Comparison of ENCODE assay signal across 22 cellular contexts in genomic region chr5:124007675-124008398, GRCh38.
DNase-seq lines count a peak whose midpoint lies in the region; ATAC-seq and TF ChIP-seq lines count a peak whose summit lies in the region.
"Had no signal": no experiment of that assay in that cellular context is flagged by ENCODE, and none has a peak within 500 bp of the region (broad histone marks: within the 10 kb centered on the region; RNA-seq: fewer than 3 reads in every experiment).

No MANE protein-coding gene starts in this region.

- peaks cover 6% of the 10 kb centered on the region for H3K27me3 Mint-ChIP-seq in neural progenitor cell (ENCODE audit: insufficient read depth, low read depth)
- H3K27me3 Mint-ChIP-seq: activated naive CD4-positive, alpha-beta T cell treated with anti-CD3 and anti-CD28 coated beads, Interleukin-2, amount 10 ng/mL, durations not matched to agents 7 days and 5 days; naive thymus-derived CD8-positive, alpha-beta T cell; progenitor cell of endocrine pancreas; T-helper 17 cell had no signal

- H3K9ac ChIP-seq in neural progenitor cell: no peak overlapping the region

- peaks cover 5% of the 10 kb centered on the region for H3K36me3 ChIP-seq in neural progenitor cell
- no peaks in the 10 kb centered on the region for H3K36me3 ChIP-seq in HAP-1 (replicated peaks)
- H3K36me3 ChIP-seq: spleen had no signal

- no peaks in the 10 kb centered on the region for H4K20me1 ChIP-seq in neural progenitor cell (ENCODE audit: low read depth)

- H3K27me3 ChIP-seq in neural progenitor cell (no peaks in the 10 kb centered on the region), HAP-1 (ENCODE audit: low read depth) (no peaks in the 10 kb centered on the region)
- H3K27me3 ChIP-seq: spleen had no signal

- peaks cover 13% of the 10 kb centered on the region for H3K36me3 Mint-ChIP-seq in neural progenitor cell
- H3K36me3 Mint-ChIP-seq: activated naive CD4-positive, alpha-beta T cell treated with anti-CD3 and anti-CD28 coated beads, Interleukin-2, amount 10 ng/mL, durations not matched to agents 7 days and 5 days; CD8-positive, alpha-beta T cell had no signal

- DNase-seq in NCI-H446 treated with DMSO at 0.1 percent for 48 hours (lab: John Stamatoyannopoulos, UW) (peak; percentile 17), NCI-H446 (lab: John Stamatoyannopoulos, UW) (no peak), NCI-H748 treated with DMSO at 0.1 percent for 48 hours (lab: John Stamatoyannopoulos, UW) (peak; percentile 33), choroid plexus epithelial cell (ENCODE audit: low read depth) (peak; percentile 34), neural progenitor cell (ENCODE audit: low spot score) (peak; percentile 15), HAP-1 (ENCODE audit: low spot score in 2 of 2) (no peak)
- no peak for DNase-seq in activated naive CD4-positive, alpha-beta T cell treated with Interleukin-2 at 50 U/mL for 16 hours
- DNase-seq: activated naive CD4-positive, alpha-beta T cell treated with anti-CD3 and anti-CD28 coated beads, Interleukin-2, amount 10 ng/mL, durations not matched to agents 7 days and 5 days; CD8-positive, alpha-beta T cell; effector CD4-positive, alpha-beta T cell; HFFc6; naive thymus-derived CD8-positive, alpha-beta T cell; NCI-H1930; NCI-H82; spleen; stimulated activated naive CD4-positive, alpha-beta T cell treated with Interleukin-2 at 50 U/mL for 16 hours; T-helper 17 cell had no signal

- H3K4me2 ChIP-seq in neural progenitor cell: no peak overlapping the region

- no peak overlapping the region for H2AFZ ChIP-seq in neural progenitor cell (replicated peaks)

- peak overlapping the region; percentile 6 for H3K4me3 Mint-ChIP-seq in neural progenitor cell
- H3K4me3 Mint-ChIP-seq: activated naive CD4-positive, alpha-beta T cell treated with anti-CD3 and anti-CD28 coated beads, Interleukin-2, amount 10 ng/mL, durations not matched to agents 7 days and 5 days; CD8-positive, alpha-beta T cell; HFFc6; naive thymus-derived CD8-positive, alpha-beta T cell; T-helper 17 cell; type B pancreatic cell had no signal

- H3K27ac ChIP-seq in neural progenitor cell: no peak overlapping the region
- H3K27ac ChIP-seq: spleen had no signal

- H3F3A ChIP-seq in neural progenitor cell (ENCODE audit: low read depth): peaks cover 9% of the 10 kb centered on the region

- H3K4me1 ChIP-seq in neural progenitor cell (no peaks in the 10 kb centered on the region), HAP-1 (no peaks in the 10 kb centered on the region)
- H3K4me1 ChIP-seq: spleen had no signal

- H3K79me2 ChIP-seq in neural progenitor cell (ENCODE audit: low read depth): no peaks in the 10 kb centered on the region

- H3K9me3 ChIP-seq in neural progenitor cell (ENCODE audit: low read depth): peaks cover 14% of the 10 kb centered on the region
- peaks cover 9% of the 10 kb centered on the region for H3K9me3 ChIP-seq in HAP-1

- H3K4me3 ChIP-seq in choroid plexus epithelial cell (ENCODE audit: low read depth, low read length): no peak overlapping the region
- no peak overlapping the region for H3K4me3 ChIP-seq in neural progenitor cell
- no peak overlapping the region for H3K4me3 ChIP-seq in HAP-1
- H3K4me3 ChIP-seq: lung, spleen had no signal

- peaks cover 8% of the 10 kb centered on the region for H3K4me1 Mint-ChIP-seq in neural progenitor cell
- H3K4me1 Mint-ChIP-seq: activated naive CD4-positive, alpha-beta T cell treated with anti-CD3 and anti-CD28 coated beads, Interleukin-2, amount 10 ng/mL, durations not matched to agents 7 days and 5 days; naive thymus-derived CD8-positive, alpha-beta T cell; T-helper 17 cell had no signal

- H3K9me3 Mint-ChIP-seq in neural progenitor cell: peaks cover 54% of the 10 kb centered on the region

- TF ChIP-seq CTCF in choroid plexus epithelial cell (conservative IDR thresholded peaks at IDR 0.05; ENCODE audit: low read depth, low read length) (no peak), neural progenitor cell (IDR thresholded peaks at IDR 0.05) (no peak)

- no peak overlapping the region for H3K27ac Mint-ChIP-seq in neural progenitor cell
- H3K27ac Mint-ChIP-seq: activated naive CD4-positive, alpha-beta T cell treated with anti-CD3 and anti-CD28 coated beads, Interleukin-2, amount 10 ng/mL, durations not matched to agents 7 days and 5 days; CD8-positive, alpha-beta T cell; HFFc6; progenitor cell of endocrine pancreas; T-helper 17 cell; type B pancreatic cell had no signal

- no peak for ATAC-seq in HG03457 (IDR thresholded peaks at IDR 0.05; ENCODE audit: unreplicated experiment)
- ATAC-seq: activated CD4-positive, CD25-positive, alpha-beta regulatory T cell treated with anti-CD3 and anti-CD28 coated beads, Interleukin-2, amount 50 U/mL, for 24 hours; CD8-positive, alpha-beta T cell; naive thymus-derived CD8-positive, alpha-beta T cell; T-helper 17 cell had no signal

- in situ Hi-C loops in HAP-1 (cut with MboI; ENCODE audit: low sequenced_read_pairs): no loop called here

Comparison
In these comparisons a context has a peak if more than half of its experiments do, and no peak if none do; other contexts are left out.
1. DNase-seq: peak in NCI-H446 treated with DMSO at 0.1 percent for 48 hours (single experiment), NCI-H748 treated with DMSO at 0.1 percent for 48 hours (single experiment), choroid plexus epithelial cell (single experiment) and neural progenitor cell (single experiment); none in NCI-H446 (0 of 2), HAP-1 (0 of 2) and activated naive CD4-positive, alpha-beta T cell treated with Interleukin-2 at 50 U/mL for 16 hours (single experiment).